ENCODE assay signal across 14 cellular contexts in the genomic region with DNA sequence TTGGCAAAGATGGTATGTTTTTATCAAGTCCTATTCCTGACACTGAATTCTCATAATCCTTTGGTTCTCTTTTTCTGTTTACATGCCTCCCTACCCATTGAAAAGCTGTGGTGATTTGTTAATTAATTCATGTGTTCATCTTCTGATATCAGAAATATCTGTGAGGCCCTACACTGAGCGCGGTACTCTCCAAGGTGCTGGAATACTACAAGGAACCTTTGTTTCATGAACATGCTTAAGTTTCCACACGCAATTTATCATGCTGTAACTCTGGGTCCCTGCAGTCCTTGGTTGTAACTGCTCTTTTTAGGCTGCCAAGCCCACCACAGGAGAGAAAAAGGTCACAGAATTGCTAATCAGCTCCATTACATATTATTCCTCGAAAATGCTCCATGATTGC.
A peak's percentile ranks its signal among the peaks of the same experiment; 100 is the strongest.
DNase-seq lines count a peak whose midpoint lies in the region; ATAC-seq and TF ChIP-seq lines count a peak whose summit lies in the region.
"Had no signal": no experiment of that assay in that cellular context is flagged by ENCODE, and none has a peak within 500 bp of the region (broad histone marks: within the 10 kb centered on the region; RNA-seq: fewer than 3 reads in every experiment).

No MANE protein-coding gene starts in this region.

- TF ChIP-seq POLR2A in GM18505 (IDR thresholded peaks at IDR 0.05; ENCODE audit: borderline replicate concordance, extremely low read depth, insufficient read depth, insufficient read length) = no peak

- peak; percentile 20 for DNase-seq in HS-27A (ENCODE audit: low read depth)
- DNase-seq in RPMI8226 = peak; percentile 10
- peak; percentile 39 for DNase-seq in endothelial cell (ENCODE audit: low spot score)
- DNase-seq in retinal pigment epithelial cell (ENCODE audit: low read depth) = peak; percentile 17
- DNase-seq in osteocyte (ENCODE audit: extremely low spot score, unreplicated experiment) = no peak
- DNase-seq: activated CD4-positive, alpha-beta T cell treated with anti-CD3 and anti-CD28 coated beads, Interleukin-2, amount 50 U/mL, for 1 hour; aorta; hippocampal formation; left ventricle myocardium superior; small intestine; T-helper 1 cell had no signal

- no peaks in the 10 kb centered on the region for H3K4me1 Mint-ChIP-seq in endothelial cell (ENCODE audit: unreplicated experiment)
- peaks cover 17% of the 10 kb centered on the region for H3K4me1 Mint-ChIP-seq in osteocyte (ENCODE audit: unreplicated experiment)

- no peaks in the 10 kb centered on the region for H3K9me3 Mint-ChIP-seq in endothelial cell (ENCODE audit: unreplicated experiment)
- H3K9me3 Mint-ChIP-seq in osteocyte (ENCODE audit: unreplicated experiment) = no peaks in the 10 kb centered on the region

- H3K27ac Mint-ChIP-seq in endothelial cell (ENCODE audit: unreplicated experiment) (no peak overlapping the region), osteocyte (ENCODE audit: unreplicated experiment) (no peak overlapping the region)

- no peak for TF ChIP-seq CTCF in endothelial cell (IDR thresholded peaks at IDR 0.05; ENCODE audit: unreplicated experiment)
- TF ChIP-seq CTCF in retinal pigment epithelial cell (conservative IDR thresholded peaks at IDR 0.05; ENCODE audit: low read depth, low read length) = no peak
- TF ChIP-seq CTCF in osteocyte (IDR thresholded peaks at IDR 0.05) = no peak

- ATAC-seq in GM18505 (IDR thresholded peaks at IDR 0.05; ENCODE audit: unreplicated experiment) (no peak), GM19328 (IDR thresholded peaks at IDR 0.05; ENCODE audit: unreplicated experiment) (no peak)
- ATAC-seq: left ventricle myocardium superior had no signal

- no peak overlapping the region for H3K4me3 ChIP-seq in retinal pigment epithelial cell (ENCODE audit: low read length)
- H3K4me3 ChIP-seq: suprapubic skin had no signal

- no peak overlapping the region for H3K4me3 Mint-ChIP-seq in endothelial cell (ENCODE audit: unreplicated experiment)
- H3K4me3 Mint-ChIP-seq in osteocyte (ENCODE audit: unreplicated experiment) = no peak overlapping the region

- H3K36me3 Mint-ChIP-seq in endothelial cell (ENCODE audit: low read depth, unreplicated experiment) (no peaks in the 10 kb centered on the region), osteocyte (ENCODE audit: unreplicated experiment) (no peaks in the 10 kb centered on the region)

- H3K27me3 Mint-ChIP-seq in endothelial cell (ENCODE audit: unreplicated experiment) (no peaks in the 10 kb centered on the region), osteocyte (ENCODE audit: unreplicated experiment) (no peaks in the 10 kb centered on the region)
